1 cellular context compared by ENCODE assay signal in genomic region chr1:202081992-202082391, GRCh38.
TF ChIP-seq lines count a peak whose summit lies in the region.

No MANE protein-coding gene starts in this region.

TF ChIP-seq in HepG2, 621 proteins besides CTCF, POLR2A, EP300 and RAD21 (continued from another document):
- TF ChIP-seq, protein P1, sequence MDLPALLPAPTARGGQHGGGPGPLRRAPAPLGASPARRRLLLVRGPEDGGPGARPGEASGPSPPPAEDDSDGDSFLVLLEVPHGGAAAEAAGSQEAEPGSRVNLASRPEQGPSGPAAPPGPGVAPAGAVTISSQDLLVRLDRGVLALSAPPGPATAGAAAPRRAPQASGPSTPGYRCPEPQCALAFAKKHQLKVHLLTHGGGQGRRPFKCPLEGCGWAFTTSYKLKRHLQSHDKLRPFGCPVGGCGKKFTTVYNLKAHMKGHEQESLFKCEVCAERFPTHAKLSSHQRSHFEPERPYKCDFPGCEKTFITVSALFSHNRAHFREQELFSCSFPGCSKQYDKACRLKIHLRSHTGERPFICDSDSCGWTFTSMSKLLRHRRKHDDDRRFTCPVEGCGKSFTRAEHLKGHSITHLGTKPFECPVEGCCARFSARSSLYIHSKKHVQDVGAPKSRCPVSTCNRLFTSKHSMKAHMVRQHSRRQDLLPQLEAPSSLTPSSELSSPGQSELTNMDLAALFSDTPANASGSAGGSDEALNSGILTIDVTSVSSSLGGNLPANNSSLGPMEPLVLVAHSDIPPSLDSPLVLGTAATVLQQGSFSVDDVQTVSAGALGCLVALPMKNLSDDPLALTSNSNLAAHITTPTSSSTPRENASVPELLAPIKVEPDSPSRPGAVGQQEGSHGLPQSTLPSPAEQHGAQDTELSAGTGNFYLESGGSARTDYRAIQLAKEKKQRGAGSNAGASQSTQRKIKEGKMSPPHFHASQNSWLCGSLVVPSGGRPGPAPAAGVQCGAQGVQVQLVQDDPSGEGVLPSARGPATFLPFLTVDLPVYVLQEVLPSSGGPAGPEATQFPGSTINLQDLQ (CRISPR knock-in tag; IDR thresholded peaks at IDR 0.05), result no peak
- TF ChIP-seq ZNF510 (CRISPR knock-in tag; IDR thresholded peaks at IDR 0.05; ENCODE audit: low read depth) (no peak), KLF15 (CRISPR knock-in tag; IDR thresholded peaks at IDR 0.05; ENCODE audit: borderline replicate concordance) (no peak), ELF4 (CRISPR knock-in tag; IDR thresholded peaks at IDR 0.05; ENCODE audit: borderline replicate concordance) (no peak), ZNF282 (IDR thresholded peaks at IDR 0.05; ENCODE audit: partially characterized antibody) (no peak), ZNF234 (CRISPR knock-in tag; conservative IDR thresholded peaks at IDR 0.05) (no peak), NR1H2 (CRISPR knock-in tag; IDR thresholded peaks at IDR 0.05; ENCODE audit: borderline replicate concordance, low read depth) (no peak), TOE1 (CRISPR knock-in tag; IDR thresholded peaks at IDR 0.05) (no peak), ZSCAN25 (CRISPR knock-in tag; IDR thresholded peaks at IDR 0.05) (no peak), ZIK1 (CRISPR knock-in tag; IDR thresholded peaks at IDR 0.05; ENCODE audit: borderline replicate concordance, low read depth) (no peak), NBN (conservative IDR thresholded peaks at IDR 0.05) (no peak), NCOA2 (CRISPR knock-in tag; IDR thresholded peaks at IDR 0.05) (no peak), ZMYM2 (CRISPR knock-in tag; IDR thresholded peaks at IDR 0.05) (0 out of 2 replicates have a peak, but pooled peaks have one; percentile 15), ZNF276 (CRISPR knock-in tag; IDR thresholded peaks at IDR 0.05; ENCODE audit: low read depth) (no peak), SOX6 (IDR thresholded peaks at IDR 0.05) (no peak), SOX6 (CRISPR knock-in tag; IDR thresholded peaks at IDR 0.05) (peak; percentile 36), WIZ (CRISPR knock-in tag; IDR thresholded peaks at IDR 0.05) (no peak), MIXL1 (CRISPR knock-in tag; IDR thresholded peaks at IDR 0.05) (no peak), ZNF674 (CRISPR knock-in tag; IDR thresholded peaks at IDR 0.05; ENCODE audit: low read depth) (no peak), MYC (CRISPR knock-in tag; IDR thresholded peaks at IDR 0.05; ENCODE audit: borderline replicate concordance) (no peak), TRIM24 (CRISPR knock-in tag; IDR thresholded peaks at IDR 0.05) (no peak)
- TF ChIP-seq, protein P2, sequence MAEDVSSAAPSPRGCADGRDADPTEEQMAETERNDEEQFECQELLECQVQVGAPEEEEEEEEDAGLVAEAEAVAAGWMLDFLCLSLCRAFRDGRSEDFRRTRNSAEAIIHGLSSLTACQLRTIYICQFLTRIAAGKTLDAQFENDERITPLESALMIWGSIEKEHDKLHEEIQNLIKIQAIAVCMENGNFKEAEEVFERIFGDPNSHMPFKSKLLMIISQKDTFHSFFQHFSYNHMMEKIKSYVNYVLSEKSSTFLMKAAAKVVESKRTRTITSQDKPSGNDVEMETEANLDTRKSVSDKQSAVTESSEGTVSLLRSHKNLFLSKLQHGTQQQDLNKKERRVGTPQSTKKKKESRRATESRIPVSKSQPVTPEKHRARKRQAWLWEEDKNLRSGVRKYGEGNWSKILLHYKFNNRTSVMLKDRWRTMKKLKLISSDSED (CRISPR knock-in tag; IDR thresholded peaks at IDR 0.05), result no peak
- TF ChIP-seq, protein P3, sequence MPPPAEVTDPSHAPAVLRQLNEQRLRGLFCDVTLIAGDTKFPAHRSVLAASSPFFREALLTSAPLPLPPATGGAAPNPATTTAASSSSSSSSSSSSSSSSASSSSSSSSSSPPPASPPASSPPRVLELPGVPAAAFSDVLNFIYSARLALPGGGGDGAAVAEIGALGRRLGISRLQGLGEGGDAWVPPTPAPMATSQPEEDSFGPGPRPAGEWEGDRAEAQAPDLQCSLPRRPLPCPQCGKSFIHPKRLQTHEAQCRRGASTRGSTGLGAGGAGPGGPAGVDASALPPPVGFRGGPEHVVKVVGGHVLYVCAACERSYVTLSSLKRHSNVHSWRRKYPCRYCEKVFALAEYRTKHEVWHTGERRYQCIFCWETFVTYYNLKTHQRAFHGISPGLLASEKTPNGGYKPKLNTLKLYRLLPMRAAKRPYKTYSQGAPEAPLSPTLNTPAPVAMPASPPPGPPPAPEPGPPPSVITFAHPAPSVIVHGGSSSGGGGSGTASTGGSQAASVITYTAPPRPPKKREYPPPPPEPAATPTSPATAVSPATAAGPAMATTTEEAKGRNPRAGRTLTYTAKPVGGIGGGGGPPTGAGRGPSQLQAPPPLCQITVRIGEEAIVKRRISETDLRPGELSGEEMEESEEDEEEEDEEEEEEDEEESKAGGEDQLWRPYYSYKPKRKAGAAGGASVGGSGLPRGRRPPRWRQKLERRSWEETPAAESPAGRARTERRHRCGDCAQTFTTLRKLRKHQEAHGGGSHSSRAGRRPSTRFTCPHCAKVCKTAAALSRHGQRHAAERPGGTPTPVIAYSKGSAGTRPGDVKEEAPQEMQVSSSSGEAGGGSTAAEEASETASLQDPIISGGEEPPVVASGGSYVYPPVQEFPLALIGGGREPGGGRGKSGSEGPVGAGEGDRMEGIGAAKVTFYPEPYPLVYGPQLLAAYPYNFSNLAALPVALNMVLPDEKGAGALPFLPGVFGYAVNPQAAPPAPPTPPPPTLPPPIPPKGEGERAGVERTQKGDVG (CRISPR knock-in tag; IDR thresholded peaks at IDR 0.05; ENCODE audit: borderline replicate concordance), result no peak
- TF ChIP-seq, protein P4, sequence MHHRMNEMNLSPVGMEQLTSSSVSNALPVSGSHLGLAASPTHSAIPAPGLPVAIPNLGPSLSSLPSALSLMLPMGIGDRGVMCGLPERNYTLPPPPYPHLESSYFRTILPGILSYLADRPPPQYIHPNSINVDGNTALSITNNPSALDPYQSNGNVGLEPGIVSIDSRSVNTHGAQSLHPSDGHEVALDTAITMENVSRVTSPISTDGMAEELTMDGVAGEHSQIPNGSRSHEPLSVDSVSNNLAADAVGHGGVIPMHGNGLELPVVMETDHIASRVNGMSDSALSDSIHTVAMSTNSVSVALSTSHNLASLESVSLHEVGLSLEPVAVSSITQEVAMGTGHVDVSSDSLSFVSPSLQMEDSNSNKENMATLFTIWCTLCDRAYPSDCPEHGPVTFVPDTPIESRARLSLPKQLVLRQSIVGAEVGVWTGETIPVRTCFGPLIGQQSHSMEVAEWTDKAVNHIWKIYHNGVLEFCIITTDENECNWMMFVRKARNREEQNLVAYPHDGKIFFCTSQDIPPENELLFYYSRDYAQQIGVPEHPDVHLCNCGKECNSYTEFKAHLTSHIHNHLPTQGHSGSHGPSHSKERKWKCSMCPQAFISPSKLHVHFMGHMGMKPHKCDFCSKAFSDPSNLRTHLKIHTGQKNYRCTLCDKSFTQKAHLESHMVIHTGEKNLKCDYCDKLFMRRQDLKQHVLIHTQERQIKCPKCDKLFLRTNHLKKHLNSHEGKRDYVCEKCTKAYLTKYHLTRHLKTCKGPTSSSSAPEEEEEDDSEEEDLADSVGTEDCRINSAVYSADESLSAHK (CRISPR knock-in tag; IDR thresholded peaks at IDR 0.05; ENCODE audit: borderline replicate concordance), result no peak
- TF ChIP-seq, protein P5, sequence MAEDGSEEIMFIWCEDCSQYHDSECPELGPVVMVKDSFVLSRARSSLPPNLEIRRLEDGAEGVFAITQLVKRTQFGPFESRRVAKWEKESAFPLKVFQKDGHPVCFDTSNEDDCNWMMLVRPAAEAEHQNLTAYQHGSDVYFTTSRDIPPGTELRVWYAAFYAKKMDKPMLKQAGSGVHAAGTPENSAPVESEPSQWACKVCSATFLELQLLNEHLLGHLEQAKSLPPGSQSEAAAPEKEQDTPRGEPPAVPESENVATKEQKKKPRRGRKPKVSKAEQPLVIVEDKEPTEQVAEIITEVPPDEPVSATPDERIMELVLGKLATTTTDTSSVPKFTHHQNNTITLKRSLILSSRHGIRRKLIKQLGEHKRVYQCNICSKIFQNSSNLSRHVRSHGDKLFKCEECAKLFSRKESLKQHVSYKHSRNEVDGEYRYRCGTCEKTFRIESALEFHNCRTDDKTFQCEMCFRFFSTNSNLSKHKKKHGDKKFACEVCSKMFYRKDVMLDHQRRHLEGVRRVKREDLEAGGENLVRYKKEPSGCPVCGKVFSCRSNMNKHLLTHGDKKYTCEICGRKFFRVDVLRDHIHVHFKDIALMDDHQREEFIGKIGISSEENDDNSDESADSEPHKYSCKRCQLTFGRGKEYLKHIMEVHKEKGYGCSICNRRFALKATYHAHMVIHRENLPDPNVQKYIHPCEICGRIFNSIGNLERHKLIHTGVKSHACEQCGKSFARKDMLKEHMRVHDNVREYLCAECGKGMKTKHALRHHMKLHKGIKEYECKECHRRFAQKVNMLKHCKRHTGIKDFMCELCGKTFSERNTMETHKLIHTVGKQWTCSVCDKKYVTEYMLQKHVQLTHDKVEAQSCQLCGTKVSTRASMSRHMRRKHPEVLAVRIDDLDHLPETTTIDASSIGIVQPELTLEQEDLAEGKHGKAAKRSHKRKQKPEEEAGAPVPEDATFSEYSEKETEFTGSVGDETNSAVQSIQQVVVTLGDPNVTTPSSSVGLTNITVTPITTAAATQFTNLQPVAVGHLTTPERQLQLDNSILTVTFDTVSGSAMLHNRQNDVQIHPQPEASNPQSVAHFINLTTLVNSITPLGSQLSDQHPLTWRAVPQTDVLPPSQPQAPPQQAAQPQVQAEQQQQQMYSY (CRISPR knock-in tag; IDR thresholded peaks at IDR 0.05), result no peak
- TF ChIP-seq, protein P6, sequence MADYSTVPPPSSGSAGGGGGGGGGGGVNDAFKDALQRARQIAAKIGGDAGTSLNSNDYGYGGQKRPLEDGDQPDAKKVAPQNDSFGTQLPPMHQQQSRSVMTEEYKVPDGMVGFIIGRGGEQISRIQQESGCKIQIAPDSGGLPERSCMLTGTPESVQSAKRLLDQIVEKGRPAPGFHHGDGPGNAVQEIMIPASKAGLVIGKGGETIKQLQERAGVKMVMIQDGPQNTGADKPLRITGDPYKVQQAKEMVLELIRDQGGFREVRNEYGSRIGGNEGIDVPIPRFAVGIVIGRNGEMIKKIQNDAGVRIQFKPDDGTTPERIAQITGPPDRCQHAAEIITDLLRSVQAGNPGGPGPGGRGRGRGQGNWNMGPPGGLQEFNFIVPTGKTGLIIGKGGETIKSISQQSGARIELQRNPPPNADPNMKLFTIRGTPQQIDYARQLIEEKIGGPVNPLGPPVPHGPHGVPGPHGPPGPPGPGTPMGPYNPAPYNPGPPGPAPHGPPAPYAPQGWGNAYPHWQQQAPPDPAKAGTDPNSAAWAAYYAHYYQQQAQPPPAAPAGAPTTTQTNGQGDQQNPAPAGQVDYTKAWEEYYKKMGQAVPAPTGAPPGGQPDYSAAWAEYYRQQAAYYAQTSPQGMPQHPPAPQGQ (CRISPR knock-in tag; IDR thresholded peaks at IDR 0.05; ENCODE audit: borderline replicate concordance), result no peak
- TF ChIP-seq, protein P7, sequence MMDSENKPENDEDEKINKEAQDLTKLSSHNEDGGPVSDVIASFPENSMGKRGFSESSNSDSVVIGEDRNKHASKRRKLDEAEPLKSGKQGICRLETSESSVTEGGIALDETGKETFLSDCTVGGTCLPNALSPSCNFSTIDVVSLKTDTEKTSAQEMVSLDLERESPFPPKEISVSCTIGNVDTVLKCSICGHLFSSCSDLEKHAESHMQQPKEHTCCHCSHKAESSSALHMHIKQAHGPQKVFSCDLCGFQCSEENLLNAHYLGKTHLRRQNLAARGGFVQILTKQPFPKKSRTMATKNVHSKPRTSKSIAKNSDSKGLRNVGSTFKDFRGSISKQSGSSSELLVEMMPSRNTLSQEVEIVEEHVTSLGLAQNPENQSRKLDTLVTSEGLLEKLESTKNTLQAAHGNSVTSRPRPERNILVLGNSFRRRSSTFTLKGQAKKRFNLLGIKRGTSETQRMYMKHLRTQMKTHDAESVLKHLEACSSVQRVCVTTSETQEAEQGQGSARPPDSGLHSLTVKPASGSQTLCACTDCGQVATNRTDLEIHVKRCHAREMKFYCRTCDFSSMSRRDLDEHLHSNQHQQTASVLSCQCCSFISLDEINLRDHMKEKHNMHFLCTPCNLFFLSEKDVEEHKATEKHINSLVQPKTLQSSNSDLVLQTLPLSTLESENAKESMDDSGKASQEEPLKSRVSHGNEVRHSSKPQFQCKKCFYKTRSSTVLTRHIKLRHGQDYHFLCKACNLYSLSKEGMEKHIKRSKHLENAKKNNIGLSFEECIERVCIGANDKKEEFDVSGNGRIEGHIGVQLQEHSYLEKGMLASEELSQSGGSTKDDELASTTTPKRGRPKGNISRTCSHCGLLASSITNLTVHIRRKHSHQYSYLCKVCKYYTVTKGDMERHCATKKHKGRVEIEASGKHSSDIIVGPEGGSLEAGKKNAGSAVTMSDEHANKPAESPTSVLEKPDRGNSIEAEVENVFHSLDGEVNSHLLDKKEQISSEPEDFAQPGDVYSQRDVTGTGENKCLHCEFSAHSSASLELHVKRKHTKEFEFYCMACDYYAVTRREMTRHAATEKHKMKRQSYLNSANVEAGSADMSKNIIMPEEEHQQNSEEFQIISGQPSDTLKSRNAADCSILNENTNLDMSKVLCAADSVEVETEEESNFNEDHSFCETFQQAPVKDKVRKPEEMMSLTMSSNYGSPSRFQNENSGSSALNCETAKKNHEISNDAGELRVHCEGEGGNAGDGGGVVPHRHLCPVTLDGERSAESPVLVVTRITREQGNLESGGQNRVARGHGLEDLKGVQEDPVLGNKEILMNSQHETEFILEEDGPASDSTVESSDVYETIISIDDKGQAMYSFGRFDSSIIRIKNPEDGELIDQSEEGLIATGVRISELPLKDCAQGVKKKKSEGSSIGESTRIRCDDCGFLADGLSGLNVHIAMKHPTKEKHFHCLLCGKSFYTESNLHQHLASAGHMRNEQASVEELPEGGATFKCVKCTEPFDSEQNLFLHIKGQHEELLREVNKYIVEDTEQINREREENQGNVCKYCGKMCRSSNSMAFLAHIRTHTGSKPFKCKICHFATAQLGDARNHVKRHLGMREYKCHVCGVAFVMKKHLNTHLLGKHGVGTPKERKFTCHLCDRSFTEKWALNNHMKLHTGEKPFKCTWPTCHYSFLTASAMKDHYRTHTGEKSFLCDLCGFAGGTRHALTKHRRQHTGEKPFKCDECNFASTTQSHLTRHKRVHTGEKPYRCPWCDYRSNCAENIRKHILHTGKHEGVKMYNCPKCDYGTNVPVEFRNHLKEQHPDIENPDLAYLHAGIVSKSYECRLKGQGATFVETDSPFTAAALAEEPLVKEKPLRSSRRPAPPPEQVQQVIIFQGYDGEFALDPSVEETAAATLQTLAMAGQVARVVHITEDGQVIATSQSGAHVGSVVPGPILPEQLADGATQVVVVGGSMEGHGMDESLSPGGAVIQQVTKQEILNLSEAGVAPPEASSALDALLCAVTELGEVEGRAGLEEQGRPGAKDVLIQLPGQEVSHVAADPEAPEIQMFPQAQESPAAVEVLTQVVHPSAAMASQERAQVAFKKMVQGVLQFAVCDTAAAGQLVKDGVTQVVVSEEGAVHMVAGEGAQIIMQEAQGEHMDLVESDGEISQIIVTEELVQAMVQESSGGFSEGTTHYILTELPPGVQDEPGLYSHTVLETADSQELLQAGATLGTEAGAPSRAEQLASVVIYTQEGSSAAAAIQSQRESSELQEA (CRISPR knock-in tag; IDR thresholded peaks at IDR 0.05; ENCODE audit: not compliant biosample characterization), result no peak
